ENCODE assay signal across 9 cellular contexts in genomic region chr13:66994498-66995365, GRCh38.
DNase-seq lines count a peak whose midpoint lies in the region; ATAC-seq, FAIRE-seq and TF ChIP-seq lines count a peak whose summit lies in the region.
"Had no signal": no experiment of that assay in that cellular context is flagged by ENCODE, and none has a peak within 500 bp of the region (broad histone marks: within the 10 kb centered on the region; RNA-seq: fewer than 3 reads in every experiment).

No MANE protein-coding gene starts in this region.

- no peaks in the 10 kb centered on the region for H3K9me3 ChIP-seq in uterus

- H3K4me1 Mint-ChIP-seq in MCF 10A (ENCODE audit: insufficient read depth, unreplicated experiment), result peaks cover 13% of the 10 kb centered on the region
- H3K4me1 Mint-ChIP-seq in activated naive CD8-positive, alpha-beta T cell treated with anti-CD3 and anti-CD28 coated beads, Interleukin-2, amount 50 U/mL, for 24 hours, result peaks cover 7% of the 10 kb centered on the region
- H3K4me1 Mint-ChIP-seq: central memory CD8-positive, alpha-beta T cell had no signal

- TF ChIP-seq POLR2A in uterus (IDR thresholded peaks at IDR 0.05), result no peak

- no peaks in the 10 kb centered on the region for H3K4me1 ChIP-seq in uterus

- H3K9me3 Mint-ChIP-seq in MCF 10A (ENCODE audit: unreplicated experiment), result peaks cover 13% of the 10 kb centered on the region
- peaks cover 12% of the 10 kb centered on the region for H3K9me3 Mint-ChIP-seq in activated naive CD8-positive, alpha-beta T cell treated with anti-CD3 and anti-CD28 coated beads, Interleukin-2, amount 50 U/mL, for 24 hours

- FAIRE-seq in GM19239 (lab: Jason Lieb, UNC), result peak; percentile 90

- no TSS peak for BruUV-seq in MCF 10A (replicated peaks; lab: Mats Ljungman, UMichigan)

- CTCF ChIA-PET in MCF 10A (lab: Yijun Ruan, JAX), result interaction anchor here (0.7 to 2.4 kb wide), 5 partner anchors 10 to 1467 kb away, joined by 3 to 5 read pairs (median 3); no protein-coding TSS in a partner anchor

- ATAC-seq in HG03060 (IDR thresholded peaks at IDR 0.05; ENCODE audit: low read depth, unreplicated experiment), result peak; percentile 41
- ATAC-seq in activated naive CD8-positive, alpha-beta T cell treated with anti-CD3 and anti-CD28 coated beads, Interleukin-2, amount 50 U/mL, for 24 hours, result no peak

- no peaks in the 10 kb centered on the region for H3K27me3 Mint-ChIP-seq in MCF 10A (ENCODE audit: insufficient read depth, unreplicated experiment)
- peaks cover 1% of the 10 kb centered on the region for H3K27me3 Mint-ChIP-seq in activated naive CD8-positive, alpha-beta T cell treated with anti-CD3 and anti-CD28 coated beads, Interleukin-2, amount 50 U/mL, for 24 hours
- H3K27me3 Mint-ChIP-seq: central memory CD8-positive, alpha-beta T cell had no signal

- DNase-seq in GM19239 (ENCODE audit: insufficient read length, low spot score), result no peak
- no peak for DNase-seq in MCF 10A (ENCODE audit: unreplicated experiment)
- no peak for DNase-seq in retinal pigment epithelial cell (ENCODE audit: low read depth)
- DNase-seq in hippocampal formation (lab: John Stamatoyannopoulos, UW), result no peak
- DNase-seq in NCI-H526 (lab: John Stamatoyannopoulos, UW), result no peak
- no peak for DNase-seq in uterus
- DNase-seq in activated naive CD8-positive, alpha-beta T cell treated with anti-CD3 and anti-CD28 coated beads, Interleukin-2, amount 50 U/mL, for 24 hours, result no peak

- H3K27me3 ChIP-seq in uterus, result no peaks in the 10 kb centered on the region

- peak overlapping the region; percentile 46 for H3K4me3 Mint-ChIP-seq in MCF 10A (ENCODE audit: unreplicated experiment)
- H3K4me3 Mint-ChIP-seq in activated naive CD8-positive, alpha-beta T cell treated with anti-CD3 and anti-CD28 coated beads, Interleukin-2, amount 50 U/mL, for 24 hours, result no peak overlapping the region

- no peaks in the 10 kb centered on the region for H3K36me3 Mint-ChIP-seq in MCF 10A (ENCODE audit: insufficient read depth, unreplicated experiment)
- no peaks in the 10 kb centered on the region for H3K36me3 Mint-ChIP-seq in activated naive CD8-positive, alpha-beta T cell treated with anti-CD3 and anti-CD28 coated beads, Interleukin-2, amount 50 U/mL, for 24 hours (ENCODE audit: low read depth)

- TF ChIP-seq CTCF in MCF 10A (IDR thresholded peaks at IDR 0.05; ENCODE audit: unreplicated experiment), result no peak
- no peak for TF ChIP-seq CTCF in retinal pigment epithelial cell (conservative IDR thresholded peaks at IDR 0.05; ENCODE audit: low read depth, low read length)
- TF ChIP-seq CTCF in uterus (IDR thresholded peaks at IDR 0.05), result no peak

- POLR2A ChIA-PET in MCF 10A (lab: Yijun Ruan, JAX), result no interaction called here

- intact Hi-C loops in MCF 10A (cut with micrococcal nuclease) (loop anchor here (5.0 to 10.0 kb wide), 2 partner anchors 230 to 307 kb away; no protein-coding TSS in a partner anchor), uterus (cut with DNase I; ENCODE audit: low total_unique reads) (no loop called here)

- H3K27ac ChIP-seq in uterus, result no peak overlapping the region

- H3K4me3 ChIP-seq in retinal pigment epithelial cell (ENCODE audit: low read length), result peak overlapping the region; percentile 40
- H3K4me3 ChIP-seq in uterus, result no peak overlapping the region

- H3K27ac Mint-ChIP-seq in MCF 10A (ENCODE audit: low read depth, unreplicated experiment), result peak overlapping the region; percentile 31
- no peak overlapping the region for H3K27ac Mint-ChIP-seq in activated naive CD8-positive, alpha-beta T cell treated with anti-CD3 and anti-CD28 coated beads, Interleukin-2, amount 50 U/mL, for 24 hours

- no peaks in the 10 kb centered on the region for H3K36me3 ChIP-seq in uterus
